ENCODE assay signal across 26 cellular contexts in genomic region chr3:57120040-57120802, GRCh38. TPM values are rescaled to one million over a fixed set of nuclear protein-coding genes. Genes with fewer than 3 reads are reported as not detected.
A peak's percentile ranks its signal among the peaks of the same experiment; 100 is the strongest.
DNase-seq lines count a peak whose midpoint lies in the region; ATAC-seq and TF ChIP-seq lines count a peak whose summit lies in the region.
"Had no signal": no experiment of that assay in that cellular context is flagged by ENCODE, and none has a peak within 500 bp of the region (broad histone marks: within the 10 kb centered on the region; RNA-seq: fewer than 3 reads in every experiment).

No MANE protein-coding gene starts in this region.

- POLR2A ChIA-PET in OCI-LY7 (lab: Charles Lee): interaction anchor here (0.5 to 0.9 kb wide), 2 partner anchors 28 to 76 kb away, joined by 3 to 4 read pairs; no protein-coding TSS in a partner anchor

- no TSS peak for BruUV-seq in OCI-LY7 (replicated peaks; lab: Mats Ljungman, UMichigan)

- DNase-seq in NCI-H2227 (lab: John Stamatoyannopoulos, UW; ENCODE audit: unreplicated experiment) (peak; percentile 18), astrocyte of the hippocampus (ENCODE audit: low read depth, low spot score) (peak; percentile 12), left cardiac atrium (no peak), sigmoid colon (peak; percentile 79), SIG-M5 treated with dmso at 0.1 percent for 504 hours (lab: John Stamatoyannopoulos, UW; ENCODE audit: unreplicated experiment) (no peak), OCI-LY7 (ENCODE audit: low spot score) (no peak)
- DNase-seq: activated B cell treated with CpG ODN at 0.5 μM for 24 hours; activated CD4-positive, alpha-beta T cell treated with anti-CD3 and anti-CD28 coated beads, Interleukin-2, amount 50 U/mL, for 4 hours; activated CD8-positive, alpha-beta memory T cell treated with anti-CD3 and anti-CD28 coated beads, Interleukin-2, amount 50 U/mL, for 48 hours; activated effector memory CD4-positive, alpha-beta T cell treated with anti-CD3 and anti-CD28 coated beads, Interleukin-2, amount 50 U/mL, for 16 hours; activated naive CD8-positive, alpha-beta T cell treated with anti-CD3 and anti-CD28 coated beads, Interleukin-2, amount 50 U/mL, for 24 hours; CD4-positive, CD25-positive, alpha-beta regulatory T cell; DMS 273 treated with DMSO at 0.1 percent for 48 hours; NCI-H1048; NCI-H2081 treated with DMSO at 0.1 percent for 48 hours; stimulated activated CD4-positive, alpha-beta T cell treated with anti-CD3 and anti-CD28 coated beads, Interleukin-12 subunit alpha, Interleukin-12 subunit beta, amount 100 ng/mL, for 4 hours; T-helper 9 cell had no signal

- TF ChIP-seq CTCF in sigmoid colon (IDR thresholded peaks at IDR 0.05) (no peak), OCI-LY7 (conservative IDR thresholded peaks at IDR 0.05; ENCODE audit: low read length) (no peak)

- H3K9me3 ChIP-seq in sigmoid colon (no peaks in the 10 kb centered on the region), OCI-LY7 (ENCODE audit: low read length) (no peaks in the 10 kb centered on the region)
- H3K9me3 ChIP-seq: breast epithelium, neutrophil had no signal

- ATAC-seq in left cardiac atrium (peak; percentile 31 to 38), GM18511 (IDR thresholded peaks at IDR 0.05; ENCODE audit: unreplicated experiment) (no peak)
- ATAC-seq: activated naive CD8-positive, alpha-beta T cell treated with anti-CD3 and anti-CD28 coated beads, Interleukin-2, amount 50 U/mL, for 24 hours; left lobe of liver had no signal

- H3K27ac ChIP-seq in sigmoid colon (peak overlapping the region in 3 of 4 donors; percentile 73 to 85 (median 80)), OCI-LY7 (ENCODE audit: low read depth, low read length, poor library complexity, severe bottlenecking) (no peak overlapping the region)
- H3K27ac ChIP-seq: breast epithelium, coronary artery, neutrophil had no signal

- H3K36me3 ChIP-seq in sigmoid colon (no peaks in the 10 kb centered on the region), OCI-LY7 (ENCODE audit: insufficient read depth, low read length) (no peaks in the 10 kb centered on the region)
- H3K36me3 ChIP-seq: breast epithelium, neutrophil had no signal

- no peaks in the 10 kb centered on the region for H3K27me3 ChIP-seq in sigmoid colon
- H3K27me3 ChIP-seq: breast epithelium, neutrophil had no signal

- H3K4me1 ChIP-seq in sigmoid colon (peaks cover 0 to 79% (median 30%) of the 10 kb centered on the region in 4 donors), OCI-LY7 (ENCODE audit: insufficient read depth, low read length, poor library complexity, severe bottlenecking) (peaks cover 5% of the 10 kb centered on the region)
- H3K4me1 ChIP-seq: breast epithelium had no signal

- H3K79me2 ChIP-seq in OCI-LY7 (ENCODE audit: insufficient read depth, low read depth, low read length): no peaks in the 10 kb centered on the region

- CTCF ChIA-PET in OCI-LY7 (lab: Charles Lee; ENCODE audit: unreplicated experiment): no interaction called here

- H2AFZ ChIP-seq in OCI-LY7 (ENCODE audit: low read length): no peak overlapping the region

- intact Hi-C loops in left cardiac atrium (cut with DNase I): no loop called here
- intact Hi-C loops in sigmoid colon (cut with DNase I): no loop called here
- intact Hi-C loops in OCI-LY7 (cut with micrococcal nuclease; ENCODE audit: unreplicated experiment): no loop called here

- H3K4me3 ChIP-seq in sigmoid colon (peak overlapping the region in 1 of 4 donors; percentile 0), OCI-LY7 (ENCODE audit: low read depth, low read length, poor library complexity, severe bottlenecking) (no peak overlapping the region)
- H3K4me3 ChIP-seq: breast epithelium, coronary artery had no signal

- H3K9me2 ChIP-seq in OCI-LY7 (ENCODE audit: insufficient read depth, low read length): no peaks in the 10 kb centered on the region

- H3K4me2 ChIP-seq in OCI-LY7 (ENCODE audit: low read length): no peak overlapping the region

- peak in 1 of 4 donors; percentile 53 for TF ChIP-seq EP300 in sigmoid colon (IDR thresholded peaks at IDR 0.05)

- no peaks in the 10 kb centered on the region for H4K20me1 ChIP-seq in OCI-LY7 (ENCODE audit: insufficient read depth, low read length)

- 80 to 83% methylated on average over 8 of the region's 8 CpGs for WGBS in sigmoid colon, 2 donors

- TF ChIP-seq POLR2A in sigmoid colon (IDR thresholded peaks at IDR 0.05): no peak

RNA-seq across cellular contexts. Expression of gene IL17RD, which starts 44.9 kb away (rescaled TPM):
- total RNA-seq in left cardiac atrium (1 to 10 TPM; 3.9 to 5.9 TPM), sigmoid colon (10 to 100 TPM; 16.8 to 46.8 (median 20.6) TPM), OCI-LY7 (2022) (0.35 and 0.36 TPM in 2 replicates)
- 1 to 10 TPM in 1 of 3 donors, under 1 TPM in 2; under 0.01 to 1.2 (median 0.60) TPM for polyA plus RNA-seq in sigmoid colon
- total RNA-seq in OCI-LY7 (2014; rRNA removed; shearing (Covaris generic)): 0.06 TPM in 1 of 2 replicates, not detected in the other
- total RNA-seq: activated B cell treated with CpG ODN at 0.5 μM for 24 hours; CD4-positive, CD25-positive, alpha-beta regulatory T cell had no signal
- polyA plus RNA-seq: CD4-positive, CD25-positive, alpha-beta regulatory T cell had no signal

RNA-seq across cellular contexts. Expression of gene SPATA12, which starts 59.8 kb away (rescaled TPM):
- total RNA-seq in left cardiac atrium (not detected), sigmoid colon (not detected), OCI-LY7 (2022) (0.13 and 0.20 TPM in 2 replicates)
- under 1 TPM in 1 of 3 donors, not detected in 2; 0.26 TPM for polyA plus RNA-seq in sigmoid colon
- not detected in 2 replicates for total RNA-seq in OCI-LY7 (2014; rRNA removed; shearing (Covaris generic))
- total RNA-seq: activated B cell treated with CpG ODN at 0.5 μM for 24 hours; CD4-positive, CD25-positive, alpha-beta regulatory T cell; G401; left lobe of liver; mononuclear cell; NCI-H460; ureter had no signal
- polyA plus RNA-seq: CD4-positive, CD25-positive, alpha-beta regulatory T cell had no signal

Comparison
In these comparisons a context has a peak if more than half of its experiments do, and no peak if none do; other contexts are left out.
1. DNase-seq: peak in NCI-H2227 (single experiment), astrocyte of the hippocampus (single experiment) and sigmoid colon (single experiment); none in left cardiac atrium (single experiment), SIG-M5 treated with dmso at 0.1 percent for 504 hours (single experiment) and OCI-LY7 (single experiment).